ENCODE assay signal across 16 cellular contexts in genomic region chr6:15423286-15423957, GRCh38.
DNase-seq lines count a peak whose midpoint lies in the region; FAIRE-seq and TF ChIP-seq lines count a peak whose summit lies in the region.
"Had no signal": no experiment of that assay in that cellular context is flagged by ENCODE, and none has a peak within 500 bp of the region (broad histone marks: within the 10 kb centered on the region; RNA-seq: fewer than 3 reads in every experiment).

No MANE protein-coding gene starts in this region.

- no peaks in the 10 kb centered on the region for H3K36me3 ChIP-seq in astrocyte (ENCODE audit: insufficient read depth, low read length)
- no peaks in the 10 kb centered on the region for H3K36me3 ChIP-seq in trophoblast cell (ENCODE audit: control insufficient read depth in 1 of 2, insufficient read depth in 2 of 2, low read length in 2 of 2)
- H3K36me3 ChIP-seq: neutrophil had no signal

- H4K91ac ChIP-seq in trophoblast cell (ENCODE audit: low read depth, low read length), result no peak overlapping the region

- CTCF ChIA-PET in activated CD4-positive, alpha-beta T cell treated with anti-CD3 and anti-CD28 coated beads, Interleukin-2, amount 10 ng/mL, durations not matched to agents 7 days and 5 days (lab: Charles Lee), result interaction anchor here (0.9 kb wide), 1 partner anchor 10 kb away, joined by 3 read pairs; no protein-coding TSS in a partner anchor

- H3K4me1 ChIP-seq in astrocyte (ENCODE audit: insufficient read depth, low read length) (peaks cover 7% of the 10 kb centered on the region), trophoblast cell (ENCODE audit: control insufficient read depth in 1 of 2, insufficient read depth in 2 of 2, low read length in 2 of 2) (peaks cover 2 to 17% of the 10 kb centered on the region in 2 experiments)

- no peak for TF ChIP-seq CTCF in astrocyte (IDR thresholded peaks at IDR 0.05; ENCODE audit: insufficient read depth, low read depth, low read length)

- H4K20me1 ChIP-seq in astrocyte (ENCODE audit: insufficient read depth, low read length), result peaks cover 83% of the 10 kb centered on the region

- no peak overlapping the region for H2AFZ ChIP-seq in astrocyte (ENCODE audit: low read depth, low read length)
- H2AFZ ChIP-seq in trophoblast cell (ENCODE audit: insufficient read depth, low read length, poor library complexity), result no peak overlapping the region

- H3K4me3 Mint-ChIP-seq in activated CD4-positive, alpha-beta T cell treated with anti-CD3 and anti-CD28 coated beads, Interleukin-2, amount 10 ng/mL, durations not matched to agents 7 days and 5 days, result no peak overlapping the region
- peak overlapping the region; percentile 22 for H3K4me3 Mint-ChIP-seq in astrocyte (ENCODE audit: unreplicated experiment)
- H3K4me3 Mint-ChIP-seq: brain had no signal

- no peak overlapping the region for H3K18ac ChIP-seq in trophoblast cell (ENCODE audit: low read length)

- no peak overlapping the region for H3K4me2 ChIP-seq in astrocyte (ENCODE audit: low read length)
- no peak overlapping the region for H3K4me2 ChIP-seq in trophoblast cell (ENCODE audit: low read length)
- H3K4me2 ChIP-seq: A549 had no signal

- H3K4ac ChIP-seq in trophoblast cell (ENCODE audit: low read depth, low read length), result peak overlapping the region; percentile 24

- H3K27ac ChIP-seq in astrocyte (ENCODE audit: low read depth, low read length) (no peak overlapping the region), trophoblast cell (ENCODE audit: low read depth, low read length) (no peak overlapping the region)
- H3K27ac ChIP-seq: A549 had no signal

- peaks cover 82% of the 10 kb centered on the region for H3K4me1 Mint-ChIP-seq in activated CD4-positive, alpha-beta T cell treated with anti-CD3 and anti-CD28 coated beads, Interleukin-2, amount 10 ng/mL, durations not matched to agents 7 days and 5 days
- peaks cover 44% of the 10 kb centered on the region for H3K4me1 Mint-ChIP-seq in astrocyte (ENCODE audit: low read depth, unreplicated experiment)

- H2BK12ac ChIP-seq in trophoblast cell (ENCODE audit: low read length), result no peak overlapping the region

- H3K27me3 ChIP-seq in astrocyte (ENCODE audit: insufficient read depth, low read length), result no peaks in the 10 kb centered on the region
- no peaks in the 10 kb centered on the region for H3K27me3 ChIP-seq in trophoblast cell (ENCODE audit: insufficient read depth, low read length)
- H3K27me3 ChIP-seq: neutrophil had no signal

- WGBS in trophoblast cell (ENCODE audit: extremely low coverage, insufficient coverage, insufficient read length), result no CpG with 5 or more reads among the region's 7 CpGs

- DNase-seq in activated CD4-positive, alpha-beta T cell treated with anti-CD3 and anti-CD28 coated beads, Interleukin-2, amount 10 ng/mL, durations not matched to agents 7 days and 5 days, result no peak
- DNase-seq in activated CD4-positive, alpha-beta T cell treated with anti-CD3 and anti-CD28 coated beads for 4 hours, result no peak
- peak; percentile 95 for DNase-seq in M059J (ENCODE audit: low read depth)
- no peak for DNase-seq in astrocyte (ENCODE audit: low read depth)
- DNase-seq in trophoblast cell, result no peak
- no peak for DNase-seq in frontal cortex (ENCODE audit: low spot score in 2 of 2)
- DNase-seq in NCI-H748 (lab: John Stamatoyannopoulos, UW; ENCODE audit: unreplicated experiment), result no peak
- no peak for DNase-seq in dermis blood vessel endothelial cell
- DNase-seq: foreskin fibroblast; NCI-H1417; stimulated activated naive CD4-positive, alpha-beta T cell had no signal

- H3K9me3 ChIP-seq in astrocyte (ENCODE audit: insufficient read depth, low read depth, low read length) (peaks cover 7% of the 10 kb centered on the region), trophoblast cell (ENCODE audit: insufficient read depth, low read depth, low read length) (no peaks in the 10 kb centered on the region)
- H3K9me3 ChIP-seq: neutrophil had no signal

- FAIRE-seq in astrocyte (lab: Jason Lieb, UNC), result no peak
- no peak for FAIRE-seq in frontal cortex (lab: Jason Lieb, UNC)
- FAIRE-seq: A549, GM18507 had no signal

- POLR2A ChIA-PET in activated CD4-positive, alpha-beta T cell treated with anti-CD3 and anti-CD28 coated beads, Interleukin-2, amount 10 ng/mL, durations not matched to agents 7 days and 5 days (lab: Charles Lee), result no interaction called here

- no peak overlapping the region for H4K8ac ChIP-seq in trophoblast cell (ENCODE audit: low read depth, low read length)

- H3K36me3 Mint-ChIP-seq in activated CD4-positive, alpha-beta T cell treated with anti-CD3 and anti-CD28 coated beads, Interleukin-2, amount 10 ng/mL, durations not matched to agents 7 days and 5 days (ENCODE audit: low read depth), result peaks cover 67% of the 10 kb centered on the region
- peaks cover 14% of the 10 kb centered on the region for H3K36me3 Mint-ChIP-seq in astrocyte (ENCODE audit: low read depth, unreplicated experiment)

- H3K4me3 ChIP-seq in astrocyte (ENCODE audit: insufficient read depth, low read depth, low read length) (no peak overlapping the region), trophoblast cell (ENCODE audit: low read depth, low read length) (no peak overlapping the region)
- H3K4me3 ChIP-seq: A549, SK-N-MC had no signal

- H2AK5ac ChIP-seq in trophoblast cell (ENCODE audit: low read length), result no peak overlapping the region

- H3K23ac ChIP-seq in trophoblast cell (ENCODE audit: low read length), result no peak overlapping the region

- no peak overlapping the region for H3K14ac ChIP-seq in trophoblast cell (ENCODE audit: low read length)

- H3K9me3 Mint-ChIP-seq in activated CD4-positive, alpha-beta T cell treated with anti-CD3 and anti-CD28 coated beads, Interleukin-2, amount 10 ng/mL, durations not matched to agents 7 days and 5 days, result peaks cover 15% of the 10 kb centered on the region
- H3K9me3 Mint-ChIP-seq in astrocyte (ENCODE audit: unreplicated experiment), result no peaks in the 10 kb centered on the region

- no peaks in the 10 kb centered on the region for H3K27me3 Mint-ChIP-seq in activated CD4-positive, alpha-beta T cell treated with anti-CD3 and anti-CD28 coated beads, Interleukin-2, amount 10 ng/mL, durations not matched to agents 7 days and 5 days
- no peaks in the 10 kb centered on the region for H3K27me3 Mint-ChIP-seq in astrocyte (ENCODE audit: low read depth, unreplicated experiment)
- H3K27me3 Mint-ChIP-seq: brain had no signal

- H3K79me2 ChIP-seq in astrocyte (ENCODE audit: insufficient read depth, low read length) (peaks cover 84% of the 10 kb centered on the region), trophoblast cell (ENCODE audit: control insufficient read depth, insufficient read depth, low read length, poor library complexity) (no peaks in the 10 kb centered on the region)

- H3K79me1 ChIP-seq in trophoblast cell (ENCODE audit: low read length), result no peaks in the 10 kb centered on the region

- H3K9ac ChIP-seq in astrocyte (ENCODE audit: low read length) (no peak overlapping the region), trophoblast cell (ENCODE audit: low read length) (no peak overlapping the region)

- H2BK5ac ChIP-seq in trophoblast cell (ENCODE audit: low read depth, low read length, poor library complexity), result no peak overlapping the region

- H3K27ac Mint-ChIP-seq in activated CD4-positive, alpha-beta T cell treated with anti-CD3 and anti-CD28 coated beads, Interleukin-2, amount 10 ng/mL, durations not matched to agents 7 days and 5 days, result peak overlapping the region; percentile 60
- H3K27ac Mint-ChIP-seq in astrocyte (ENCODE audit: unreplicated experiment), result no peak overlapping the region

- no peak overlapping the region for H2BK120ac ChIP-seq in trophoblast cell (ENCODE audit: insufficient read depth, low read length, poor library complexity)

- no peak overlapping the region for H4K12ac ChIP-seq in trophoblast cell (ENCODE audit: low read depth, low read length)
